ENCODE assay signal across 24 cellular contexts in genomic region chr9:113148377-113148715, GRCh38.
"Had no signal": no experiment of that assay in that cellular context is flagged by ENCODE, and none has a peak within 500 bp of the region (broad histone marks: within the 10 kb centered on the region; RNA-seq: fewer than 3 reads in every experiment).

No MANE protein-coding gene starts in this region.

- H3K27ac ChIP-seq: ovary, prostate gland, sigmoid colon, stomach, suprapubic skin, uterus had no signal

- H3K36me3 Mint-ChIP-seq: stimulated activated memory B cell treated with anti-CD40 and anti-IgM and Interleukin-4, amounts not matched to agents 10 μg/mL and 1 μg/mL and 100 μg/mL, for 72 hours; type B pancreatic cell had no signal

- H3K9me3 Mint-ChIP-seq: naive thymus-derived CD8-positive, alpha-beta T cell; stimulated activated memory B cell treated with anti-CD40 and anti-IgM and Interleukin-4, amounts not matched to agents 10 μg/mL and 1 μg/mL and 100 μg/mL, for 72 hours; type B pancreatic cell had no signal

- DNase-seq: hippocampal formation; kidney glomerular epithelial cell; left cardiac atrium; left ventricle myocardium superior; mammary epithelial cell; mesenchymal stem cell; naive thymus-derived CD8-positive, alpha-beta T cell; nephron progenitor cell; ovary; retina; right cardiac atrium; sigmoid colon; small intestine; stimulated activated CD4-positive, alpha-beta T cell treated with anti-CD3 and anti-CD28 coated beads, Interleukin-1b, Interleukin-23, amount 100 ng/mL, for 48 hours; stimulated activated CD4-positive, alpha-beta T cell treated with anti-CD3 and anti-CD28 coated beads, Interleukin-2, amount 100 ng/mL, for 48 hours; stimulated activated CD4-positive, alpha-beta T cell treated with anti-CD3 and anti-CD28 coated beads, Interleukin-4, amount 100 ng/mL, for 4 hours; stimulated activated CD8-positive, alpha-beta memory T cell treated with anti-CD3 and anti-CD28 coated beads, Interleukin-4, amount 100 ng/mL, for 48 hours; stimulated activated naive CD8-positive, alpha-beta T cell treated with anti-CD3 and anti-CD28 coated beads, Interleukin-15, Interleukin-2, amounts not matched to agents 100 U/mL and 50 U/mL, for 24 hours; stomach; uterus had no signal

- ATAC-seq: left cardiac atrium; left ventricle myocardium superior; naive thymus-derived CD8-positive, alpha-beta T cell; right cardiac atrium; stimulated activated memory B cell treated with anti-CD40 and anti-IgM and Interleukin-4, amounts not matched to agents 10 μg/mL and 1 μg/mL and 100 μg/mL, for 72 hours; stimulated activated naive CD8-positive, alpha-beta T cell treated with anti-CD3 and anti-CD28 coated beads, Interleukin-15, Interleukin-2, amounts not matched to agents 100 U/mL and 50 U/mL, for 24 hours had no signal

- H3K27ac Mint-ChIP-seq: nephron progenitor cell; stimulated activated memory B cell treated with anti-CD40 and anti-IgM and Interleukin-4, amounts not matched to agents 10 μg/mL and 1 μg/mL and 100 μg/mL, for 72 hours had no signal

- H3K4me3 Mint-ChIP-seq: nephron progenitor cell; stimulated activated memory B cell treated with anti-CD40 and anti-IgM and Interleukin-4, amounts not matched to agents 10 μg/mL and 1 μg/mL and 100 μg/mL, for 72 hours; type B pancreatic cell had no signal
